In the genomic region with DNA sequence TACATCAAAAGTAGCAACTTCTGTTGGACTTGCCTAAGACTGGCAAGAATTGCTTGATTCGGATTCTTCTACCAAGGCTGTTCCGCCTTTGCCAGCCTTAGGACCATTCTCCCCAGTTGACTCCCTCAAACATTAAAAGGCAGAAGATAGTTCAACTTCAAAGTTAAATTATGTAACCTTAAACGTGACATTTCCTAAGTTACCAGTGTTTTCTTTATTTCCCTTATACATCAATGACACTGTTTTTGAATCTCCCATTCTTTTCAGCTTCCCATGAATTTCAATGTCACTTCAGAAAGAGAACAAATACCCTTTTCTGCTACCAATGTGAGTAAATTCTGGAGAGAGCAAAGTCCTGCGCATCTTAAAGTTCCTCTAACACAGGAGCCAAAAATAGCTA, we compare ENCODE assay signal across 26 cellular contexts.
"Had no signal": no experiment of that assay in that cellular context is flagged by ENCODE, and none has a peak within 500 bp of the region (broad histone marks: within the 10 kb centered on the region; RNA-seq: fewer than 3 reads in every experiment).

No MANE protein-coding gene starts in this region.

- H3K27ac ChIP-seq: left ventricle myocardium inferior, ovary, prostate gland, sigmoid colon, spleen, uterus had no signal

- H3K27ac Mint-ChIP-seq: immature natural killer cell; natural killer cell treated with Interleukin-12 subunit alpha and Interleukin-12 subunit beta and Interleukin-15 and Interleukin-18, amount 100 ng/mL, for 72 hours; stimulated activated memory B cell treated with anti-CD40 and anti-IgM and Interleukin-4, amounts not matched to agents 10 μg/mL and 1 μg/mL and 100 μg/mL, for 72 hours; type B pancreatic cell had no signal

- H3K27me3 ChIP-seq: ovary, sigmoid colon, spleen, tibial nerve, uterus had no signal

- H3K4me3 Mint-ChIP-seq: immature natural killer cell; memory B cell; naive thymus-derived CD4-positive, alpha-beta T cell; natural killer cell treated with Interleukin-12 subunit alpha and Interleukin-12 subunit beta and Interleukin-15 and Interleukin-18, amount 100 ng/mL, for 72 hours; stimulated activated memory B cell treated with anti-CD40 and anti-IgM and Interleukin-4, amounts not matched to agents 10 μg/mL and 1 μg/mL and 100 μg/mL, for 72 hours; stimulated activated naive CD8-positive, alpha-beta T cell treated with anti-CD3 and anti-CD28 coated beads, Interleukin-15, amount 100 ng/mL, for 72 hours; type B pancreatic cell had no signal

- H3K9me3 Mint-ChIP-seq: immature natural killer cell; memory B cell; naive thymus-derived CD4-positive, alpha-beta T cell; natural killer cell treated with Interleukin-12 subunit alpha and Interleukin-12 subunit beta and Interleukin-15 and Interleukin-18, amount 100 ng/mL, for 72 hours; stimulated activated memory B cell treated with anti-CD40 and anti-IgM and Interleukin-4, amounts not matched to agents 10 μg/mL and 1 μg/mL and 100 μg/mL, for 72 hours; stimulated activated naive CD8-positive, alpha-beta T cell treated with anti-CD3 and anti-CD28 coated beads, Interleukin-15, amount 100 ng/mL, for 72 hours; type B pancreatic cell had no signal

- H3K36me3 ChIP-seq: ovary, prostate gland, uterus had no signal

- H3K4me1 Mint-ChIP-seq: stimulated activated memory B cell treated with anti-CD40 and anti-IgM and Interleukin-4, amounts not matched to agents 10 μg/mL and 1 μg/mL and 100 μg/mL, for 72 hours; stimulated activated naive CD8-positive, alpha-beta T cell treated with anti-CD3 and anti-CD28 coated beads, Interleukin-15, amount 100 ng/mL, for 72 hours had no signal

- FAIRE-seq: islet of Langerhans, small intestine had no signal

- H3K4me1 ChIP-seq: left ventricle myocardium inferior, prostate gland, spleen, uterus had no signal

- ATAC-seq: mucosa of descending colon; naive thymus-derived CD4-positive, alpha-beta T cell; natural killer cell treated with Interleukin-12 subunit alpha and Interleukin-12 subunit beta and Interleukin-15 and Interleukin-18, amount 100 ng/mL, for 72 hours; right cardiac atrium; stimulated activated memory B cell treated with anti-CD40 and anti-IgM and Interleukin-4, amounts not matched to agents 10 μg/mL and 1 μg/mL and 100 μg/mL, for 72 hours; stimulated activated naive CD8-positive, alpha-beta T cell treated with anti-CD3 and anti-CD28 coated beads, Interleukin-15, amount 100 ng/mL, for 72 hours had no signal

- H3K4me3 ChIP-seq: left ventricle myocardium inferior, lung, mucosa of descending colon, ovary, prostate gland, sigmoid colon, spleen, tibial nerve, uterus had no signal

- H3K27me3 Mint-ChIP-seq: memory B cell; naive thymus-derived CD4-positive, alpha-beta T cell; natural killer cell treated with Interleukin-12 subunit alpha and Interleukin-12 subunit beta and Interleukin-15 and Interleukin-18, amount 100 ng/mL, for 72 hours; stimulated activated memory B cell treated with anti-CD40 and anti-IgM and Interleukin-4, amounts not matched to agents 10 μg/mL and 1 μg/mL and 100 μg/mL, for 72 hours; stimulated activated naive CD8-positive, alpha-beta T cell treated with anti-CD3 and anti-CD28 coated beads, Interleukin-15, amount 100 ng/mL, for 72 hours; type B pancreatic cell had no signal

- DNase-seq: hypothalamus; immature natural killer cell; left ventricle myocardium inferior; midbrain; mucosa of descending colon; naive thymus-derived CD4-positive, alpha-beta T cell; ovary; posterior cingulate gyrus; retina; right cardiac atrium; sigmoid colon; small intestine; spleen; stimulated activated CD4-positive, alpha-beta T cell treated with anti-CD3 and anti-CD28 coated beads, Interleukin-4, amount 100 ng/mL, for 24 hours; stimulated activated naive CD4-positive, alpha-beta T cell treated with Interleukin-2 at 50 U/mL for 16 hours; stimulated activated naive CD8-positive, alpha-beta T cell treated with anti-CD3 and anti-CD28 coated beads, Interleukin-15, amount 100 ng/mL, for 72 hours; substantia nigra; uterus had no signal

- H3K9me3 ChIP-seq: left ventricle myocardium inferior, mucosa of descending colon, ovary, prostate gland, sigmoid colon, spleen, tibial nerve, uterus had no signal
